18 cellular contexts compared by ENCODE assay signal in genomic region chr15:99986297-99987118, GRCh38.
DNase-seq lines count a peak whose midpoint lies in the region; ATAC-seq and TF ChIP-seq lines count a peak whose summit lies in the region.
"Had no signal": no experiment of that assay in that cellular context is flagged by ENCODE, and none has a peak within 500 bp of the region (broad histone marks: within the 10 kb centered on the region; RNA-seq: fewer than 3 reads in every experiment).

No MANE protein-coding gene starts in this region.

- H3K36me3 Mint-ChIP-seq in endothelial cell (ENCODE audit: low read depth, unreplicated experiment) (peaks cover 16% of the 10 kb centered on the region), neural crest cell (ENCODE audit: low read depth) (peaks cover 2% of the 10 kb centered on the region)
- H3K36me3 Mint-ChIP-seq: stimulated activated effector memory CD8-positive, alpha-beta T cell treated with anti-CD3 and anti-CD28 coated beads, Interleukin-12 subunit alpha, Interleukin-12 subunit beta, amount 100 ng/mL, for 72 hours had no signal

- TF ChIP-seq CTCF in DND-41 (IDR thresholded peaks at IDR 0.05; ENCODE audit: borderline replicate concordance, extremely low read depth, low read length, poor library complexity, severe bottlenecking) (no peak), endothelial cell (IDR thresholded peaks at IDR 0.05; ENCODE audit: unreplicated experiment) (no peak), neural crest cell (conservative IDR thresholded peaks at IDR 0.05) (no peak)

- peaks cover 6% of the 10 kb centered on the region for H3K27me3 Mint-ChIP-seq in endothelial cell (ENCODE audit: unreplicated experiment)
- no peaks in the 10 kb centered on the region for H3K27me3 Mint-ChIP-seq in neural crest cell (ENCODE audit: low read depth)
- H3K27me3 Mint-ChIP-seq: central memory CD8-positive, alpha-beta T cell had no signal

- H3K27me3 ChIP-seq in DND-41 (ENCODE audit: insufficient read depth, low read length, poor library complexity): no peaks in the 10 kb centered on the region
- H3K27me3 ChIP-seq: esophagus squamous epithelium, Peyer's patch had no signal

- no peak overlapping the region for H2AFZ ChIP-seq in DND-41 (ENCODE audit: low read depth, low read length)

- H3K9me3 ChIP-seq in DND-41 (ENCODE audit: insufficient read depth, low read length, severe bottlenecking): peaks cover 11% of the 10 kb centered on the region
- H3K9me3 ChIP-seq: esophagus squamous epithelium, HAP-1, Peyer's patch, psoas muscle had no signal

- H3K4me3 Mint-ChIP-seq in endothelial cell (ENCODE audit: unreplicated experiment) (peak overlapping the region; percentile 49), neural crest cell (peak overlapping the region; percentile 67)
- H3K4me3 Mint-ChIP-seq: activated naive CD4-positive, alpha-beta T cell treated with anti-CD3 and anti-CD28 coated beads for 36 hours; central memory CD8-positive, alpha-beta T cell; stimulated activated effector memory CD8-positive, alpha-beta T cell treated with anti-CD3 and anti-CD28 coated beads, Interleukin-12 subunit alpha, Interleukin-12 subunit beta, amount 100 ng/mL, for 72 hours had no signal

- peaks cover 93% of the 10 kb centered on the region for H3K36me3 ChIP-seq in DND-41 (ENCODE audit: insufficient read depth, low read length)
- H3K36me3 ChIP-seq: esophagus squamous epithelium, HAP-1, Peyer's patch had no signal

- H3K4me2 ChIP-seq in DND-41 (ENCODE audit: insufficient read depth, low read length): no peak overlapping the region

- peak; percentile 58 for ATAC-seq in DND-41 (ENCODE audit: insufficient read depth, low read depth)
- ATAC-seq: GM12878; psoas muscle; stimulated activated effector memory CD8-positive, alpha-beta T cell treated with anti-CD3 and anti-CD28 coated beads, Interleukin-12 subunit alpha, Interleukin-12 subunit beta, amount 100 ng/mL, for 72 hours had no signal

- H3K4me3 ChIP-seq in DND-41 (ENCODE audit: low read depth in 1 of 2, low read length in 2 of 2): no peak overlapping the region
- H3K4me3 ChIP-seq: esophagus squamous epithelium, GM12878, HAP-1, Peyer's patch, psoas muscle had no signal

- no peaks in the 10 kb centered on the region for H3K4me1 ChIP-seq in DND-41 (ENCODE audit: insufficient read depth, low read length)
- H3K4me1 ChIP-seq: HAP-1, Peyer's patch, psoas muscle had no signal

- no peak overlapping the region for H3K9ac ChIP-seq in DND-41 (ENCODE audit: low read depth, low read length)

- peak overlapping the region; percentile 36; the same call in 1 of the 2 replicates for H3K27ac ChIP-seq in DND-41 (ENCODE audit: low read length)
- H3K27ac ChIP-seq: esophagus squamous epithelium, Peyer's patch, psoas muscle had no signal

- H3K9me3 Mint-ChIP-seq in endothelial cell (ENCODE audit: unreplicated experiment): no peaks in the 10 kb centered on the region
- H3K9me3 Mint-ChIP-seq in neural crest cell: peaks cover 2% of the 10 kb centered on the region
- H3K9me3 Mint-ChIP-seq: central memory CD8-positive, alpha-beta T cell had no signal

- H3K4me1 Mint-ChIP-seq in endothelial cell (ENCODE audit: unreplicated experiment): peaks cover 26% of the 10 kb centered on the region
- H3K4me1 Mint-ChIP-seq in neural crest cell: peaks cover 47% of the 10 kb centered on the region
- H3K4me1 Mint-ChIP-seq: central memory CD8-positive, alpha-beta T cell; stimulated activated effector memory CD8-positive, alpha-beta T cell treated with anti-CD3 and anti-CD28 coated beads, Interleukin-12 subunit alpha, Interleukin-12 subunit beta, amount 100 ng/mL, for 72 hours had no signal

- H4K20me1 ChIP-seq in DND-41 (ENCODE audit: insufficient read depth, low read length): no peaks in the 10 kb centered on the region; the same call in 1 of the 2 replicates

- DNase-seq in DND-41 (peak; percentile 8), OCI-M1 (lab: John Stamatoyannopoulos, UW) (peak; percentile 92), endothelial cell (ENCODE audit: low spot score) (no peak), neural crest cell (ENCODE audit: low read depth, low spot score) (no peak), EL (no peak), NCI-H2171 (lab: John Stamatoyannopoulos, UW) (no peak), HuH-7.5 (ENCODE audit: low spot score) (no peak)
- DNase-seq in stimulated activated CD4-positive, alpha-beta T cell treated with anti-CD3 and anti-CD28 coated beads, Interleukin-15, amount 100 ng/mL, for 24 hours: no peak
- DNase-seq: activated CD8-positive, alpha-beta memory T cell treated with anti-CD3 and anti-CD28 coated beads for 24 hours; activated naive CD4-positive, alpha-beta T cell treated with anti-CD3 and anti-CD28 coated beads for 36 hours; esophagus squamous epithelium; NCI-H345; Peyer's patch had no signal

- H3K27ac Mint-ChIP-seq in endothelial cell (ENCODE audit: unreplicated experiment) (no peak overlapping the region), neural crest cell (ENCODE audit: unreplicated experiment) (peak overlapping the region; percentile 90)
- H3K27ac Mint-ChIP-seq: activated naive CD4-positive, alpha-beta T cell treated with anti-CD3 and anti-CD28 coated beads for 36 hours; stimulated activated effector memory CD8-positive, alpha-beta T cell treated with anti-CD3 and anti-CD28 coated beads, Interleukin-12 subunit alpha, Interleukin-12 subunit beta, amount 100 ng/mL, for 72 hours had no signal

- H3K79me2 ChIP-seq in DND-41 (ENCODE audit: insufficient read depth, low read length): no peaks in the 10 kb centered on the region

Comparison
In these comparisons a context has a peak if more than half of its experiments do, and no peak if none do; other contexts are left out.
1. DNase-seq: peak in DND-41 (single experiment) and OCI-M1 (single experiment); none in endothelial cell (single experiment), neural crest cell (single experiment), EL (single experiment), stimulated activated CD4-positive, alpha-beta T cell treated with anti-CD3 and anti-CD28 coated beads, Interleukin-15, amount 100 ng/mL, for 24 hours (single experiment), NCI-H2171 (single experiment) and HuH-7.5 (single experiment).